21 cellular contexts compared by ENCODE assay signal in the genomic region with DNA sequence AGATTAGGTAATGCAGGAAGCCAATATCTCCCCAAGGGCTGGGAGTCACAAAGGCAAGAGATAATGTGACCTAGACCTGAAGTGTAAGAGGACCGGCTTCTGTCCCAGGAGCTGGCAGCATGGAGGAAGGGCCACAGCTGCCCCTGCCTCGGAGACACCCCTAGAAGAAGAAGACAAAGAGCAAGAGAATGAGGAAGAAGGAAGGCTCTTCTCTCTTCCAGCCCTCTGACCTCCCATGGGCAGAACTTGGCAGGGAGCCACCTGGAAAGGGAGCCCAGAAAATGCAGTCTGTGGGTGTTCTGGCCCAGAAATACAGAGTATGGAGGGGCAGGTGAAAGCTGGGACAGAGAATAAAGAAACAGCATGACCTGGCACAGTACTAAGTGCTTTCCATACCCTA.
DNase-seq lines count a peak whose midpoint lies in the region; ATAC-seq and TF ChIP-seq lines count a peak whose summit lies in the region.
"Had no signal": no experiment of that assay in that cellular context is flagged by ENCODE, and none has a peak within 500 bp of the region (broad histone marks: within the 10 kb centered on the region; RNA-seq: fewer than 3 reads in every experiment).

No MANE protein-coding gene starts in this region.

- H3K4me1 ChIP-seq in heart left ventricle (peaks cover 0 to 41% (median 22%) of the 10 kb centered on the region in 12 donors), right atrium auricular region (peaks cover 0 to 38% of the 10 kb centered on the region in 2 donors), body of pancreas (peaks cover 17% of the 10 kb centered on the region)
- H3K4me1 ChIP-seq: HAP-1, SJSA1 had no signal

- DNase-seq in heart left ventricle (no peak), right atrium auricular region (ENCODE audit: low spot score) (no peak), body of pancreas (peak in 3 of 4 donors; percentile 11 to 33 (median 32)), mucosa of gallbladder (ENCODE audit: low spot score) (peak; percentile 46), NCI-H82 treated with DMSO at 0.1 percent for 48 hours (lab: John Stamatoyannopoulos, UW; ENCODE audit: unreplicated experiment) (no peak), HT-29 (ENCODE audit: low spot score) (no peak)
- DNase-seq: EL, GF-D8, KBM-7, NCI-H1092, NCI-H1436, NCI-H1930, NCI-H2227 treated with DMSO at 0.1 percent for 48 hours, NCI-H510A, RPMI8226 had no signal

- H3K27ac ChIP-seq in heart left ventricle: peak overlapping the region in 7 of 12 donors; percentile 4 to 57 (median 40)
- peak overlapping the region in 1 of 2 donors; percentile 33 for H3K27ac ChIP-seq in right atrium auricular region
- H3K27ac ChIP-seq in body of pancreas: peak overlapping the region in 2 of 4 donors; percentile 56 to 64
- H3K27ac ChIP-seq: GM23248, PC-9, SJSA1 had no signal

- H3K36me3 ChIP-seq in heart left ventricle (no peaks in the 10 kb centered on the region), right atrium auricular region (no peaks in the 10 kb centered on the region), body of pancreas (replicated peaks in 1 of 2; ENCODE audit: insufficient read depth in 1 of 2, low read depth in 2 of 2) (no peaks in the 10 kb centered on the region)
- H3K36me3 ChIP-seq: HAP-1, SJSA1 had no signal

- TF ChIP-seq POLR2A in heart left ventricle (IDR thresholded peaks at IDR 0.05): no peak
- no peak for TF ChIP-seq POLR2A in body of pancreas (IDR thresholded peaks at IDR 0.05)

- H3K9me3 ChIP-seq in heart left ventricle (no peaks in the 10 kb centered on the region), right atrium auricular region (no peaks in the 10 kb centered on the region), body of pancreas (no peaks in the 10 kb centered on the region)
- H3K9me3 ChIP-seq: HAP-1, SJSA1 had no signal

- peaks cover 0 to 3% (median 0%) of the 10 kb centered on the region in 9 donors for H3K27me3 ChIP-seq in heart left ventricle
- H3K27me3 ChIP-seq in right atrium auricular region: no peaks in the 10 kb centered on the region
- no peaks in the 10 kb centered on the region for H3K27me3 ChIP-seq in body of pancreas

- intact Hi-C loops in heart left ventricle (cut with DNase I) (no loop called here), body of pancreas (cut with DNase I) (no loop called here)

- 57 to 76% (median 67%) methylated on average over 2 of the region's 2 CpGs for WGBS in heart left ventricle, 4 donors
- WGBS in body of pancreas, 2 donors: 63 to 65% methylated on average over 2 of the region's 2 CpGs

- no peak for ATAC-seq in heart left ventricle
- ATAC-seq in body of pancreas: no peak
- ATAC-seq in GM18517 (IDR thresholded peaks at IDR 0.05; ENCODE audit: unreplicated experiment): no peak
- ATAC-seq: HepG2 had no signal

- H3K4me3 ChIP-seq in heart left ventricle (no peak overlapping the region), right atrium auricular region (no peak overlapping the region), body of pancreas (no peak overlapping the region)
- H3K4me3 ChIP-seq: GM23248, HAP-1, PC-9, SJSA1 had no signal

- no peak for TF ChIP-seq CTCF in heart left ventricle (IDR thresholded peaks at IDR 0.05)
- TF ChIP-seq CTCF in right atrium auricular region (IDR thresholded peaks at IDR 0.05): no peak
- TF ChIP-seq CTCF in body of pancreas (IDR thresholded peaks at IDR 0.05): no peak

Comparison
In these comparisons a context has a peak if more than half of its experiments do, and no peak if none do; other contexts are left out.
1. DNase-seq: peak in body of pancreas (3 of 4) and mucosa of gallbladder (single experiment); none in heart left ventricle (0 of 5), right atrium auricular region (single experiment), NCI-H82 treated with DMSO at 0.1 percent for 48 hours (single experiment) and HT-29 (single experiment).